8 cellular contexts compared by ENCODE assay signal in the genomic region with DNA sequence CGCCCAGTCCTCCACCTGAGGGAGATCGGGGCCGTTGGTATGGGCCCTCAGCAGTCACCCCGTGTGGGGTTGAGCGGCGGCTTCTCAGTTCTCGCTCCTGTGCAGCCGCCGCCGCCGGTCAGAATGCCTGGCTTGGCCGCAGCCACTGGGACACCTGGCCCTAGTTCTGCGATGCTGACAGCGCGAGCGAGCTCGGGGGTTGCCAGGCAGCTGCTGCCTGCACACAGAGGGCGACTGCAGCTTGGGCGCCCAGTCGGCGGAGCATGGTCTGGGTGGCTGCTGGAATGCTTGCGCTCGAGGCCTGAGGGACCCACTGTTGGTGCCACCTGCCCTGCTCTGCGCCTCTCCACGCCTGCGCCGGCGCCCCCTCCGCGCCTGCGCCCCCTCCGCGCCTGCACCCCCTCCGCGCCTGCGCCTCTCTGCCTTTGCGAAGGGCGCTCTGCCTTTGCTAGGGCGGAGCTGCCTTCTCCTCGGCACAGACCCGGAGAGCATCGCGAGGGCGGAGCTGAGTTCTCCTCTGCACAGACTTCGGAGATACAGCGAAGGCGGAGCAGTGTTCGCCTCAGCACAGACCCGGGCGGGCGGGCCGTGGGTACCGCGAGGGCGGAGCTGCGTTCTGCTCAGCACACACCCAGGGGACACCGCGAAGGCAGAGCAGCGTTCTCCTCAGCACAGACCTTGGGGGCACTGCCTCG.
A peak's percentile ranks its signal among the peaks of the same experiment; 100 is the strongest.
DNase-seq lines count a peak whose midpoint lies in the region; ATAC-seq and TF ChIP-seq lines count a peak whose summit lies in the region.
"Not testable (repeated sequence)": the region's sequence is repeated elsewhere in the genome, so short reads cannot be mapped to it uniquely, and the experiment has no call there.

No MANE protein-coding gene starts in this region.

- H3K27ac Mint-ChIP-seq in CD4-positive, CD25-positive, alpha-beta regulatory T cell = peak overlapping the region; percentile 80 to 86 (median 81)
- peak overlapping the region; percentile 40 to 77 for H3K27ac Mint-ChIP-seq in activated naive CD4-positive, alpha-beta T cell treated with anti-CD3 and anti-CD28 coated beads, Interleukin-2, amount 50 U/mL, for 72 hours
- H3K27ac Mint-ChIP-seq in naive thymus-derived CD8-positive, alpha-beta T cell = peak overlapping the region in 9 of 10 donors; percentile 80 to 94 (median 87)

- peaks cover 16% of the 10 kb centered on the region for H3K27me3 Mint-ChIP-seq in CD4-positive, CD25-positive, alpha-beta regulatory T cell
- H3K27me3 Mint-ChIP-seq in naive thymus-derived CD8-positive, alpha-beta T cell = peaks cover 7 to 16% (median 14%) of the 10 kb centered on the region in 5 donors

- not testable (repeated sequence) for H3K9me3 Mint-ChIP-seq in CD4-positive, CD25-positive, alpha-beta regulatory T cell
- H3K9me3 Mint-ChIP-seq in activated naive CD4-positive, alpha-beta T cell treated with anti-CD3 and anti-CD28 coated beads, Interleukin-2, amount 50 U/mL, for 72 hours = peaks cover 4 to 10% of the 10 kb centered on the region in 2 donors
- peaks cover 4 to 10% (median 6%) of the 10 kb centered on the region in 9 donors for H3K9me3 Mint-ChIP-seq in naive thymus-derived CD8-positive, alpha-beta T cell

- H3K4me1 Mint-ChIP-seq in CD4-positive, CD25-positive, alpha-beta regulatory T cell; naive thymus-derived CD8-positive, alpha-beta T cell: not testable (repeated sequence)

- H3K4me1 ChIP-seq in CD4-positive, CD25-positive, alpha-beta regulatory T cell (ENCODE audit: control insufficient read depth, insufficient read depth, low read length, poor library complexity, severe bottlenecking) = not testable (repeated sequence)

- POLR2A ChIA-PET in naive thymus-derived CD8-positive, alpha-beta T cell (lab: Charles Lee) = not testable (repeated sequence)

- peak; percentile 97 to 99 for ATAC-seq in CD4-positive, CD25-positive, alpha-beta regulatory T cell (ENCODE audit: low read depth in 2 of 2)
- ATAC-seq in GM19438 (IDR thresholded peaks at IDR 0.05; ENCODE audit: low read depth, unreplicated experiment) (peak; percentile 100), HG03159 (IDR thresholded peaks at IDR 0.05; ENCODE audit: unreplicated experiment) (peak; percentile 100), SK-N-SH treated with all-trans-retinoic acid at 6 μM for 48 hours (peak; percentile 100)
- ATAC-seq in activated naive CD4-positive, alpha-beta T cell treated with anti-CD3 and anti-CD28 coated beads, Interleukin-2, amount 50 U/mL, for 72 hours = peak; percentile 100
- ATAC-seq in naive thymus-derived CD8-positive, alpha-beta T cell = peak; percentile 98 to 99

- not testable (repeated sequence) for TF ChIP-seq CTCF in foreskin fibroblast (IDR thresholded peaks at IDR 0.05; ENCODE audit: low read depth, low read length)

- not testable (repeated sequence) for H3K27me3 ChIP-seq in CD4-positive, CD25-positive, alpha-beta regulatory T cell (ENCODE audit: control insufficient read depth, insufficient read depth, low read length)

- not testable (repeated sequence) for H3K27ac ChIP-seq in CD4-positive, CD25-positive, alpha-beta regulatory T cell (ENCODE audit: insufficient read depth, low read length, poor library complexity, severe bottlenecking)

- H3K4me3 ChIP-seq in CD4-positive, CD25-positive, alpha-beta regulatory T cell (ENCODE audit: low read depth, low read length) = not testable (repeated sequence)
- peak overlapping the region; percentile 49 to 63 for H3K4me3 ChIP-seq in foreskin fibroblast (ENCODE audit: low read depth in 1 of 2, low read length in 2 of 2)

- H3K4me3 Mint-ChIP-seq in CD4-positive, CD25-positive, alpha-beta regulatory T cell = peak overlapping the region; percentile 79 to 94 (median 88)
- H3K4me3 Mint-ChIP-seq in naive thymus-derived CD8-positive, alpha-beta T cell = peak overlapping the region; percentile 79 to 92 (median 89)

- not testable (repeated sequence) for H3K9me3 ChIP-seq in CD4-positive, CD25-positive, alpha-beta regulatory T cell (ENCODE audit: control insufficient read depth in 2 of 2, low read length in 2 of 2)

- peak; percentile 83 to 95 (median 91) for DNase-seq in CD4-positive, CD25-positive, alpha-beta regulatory T cell
- DNase-seq in activated naive CD4-positive, alpha-beta T cell treated with anti-CD3 and anti-CD28 coated beads, Interleukin-2, amount 50 U/mL, for 72 hours (ENCODE audit: low spot score in 2 of 2) = peak; percentile 83 to 99
- DNase-seq in foreskin fibroblast = peak; percentile 84 to 96
- DNase-seq in naive thymus-derived CD8-positive, alpha-beta T cell = peak; percentile 83 to 96 (median 93)
- peak; percentile 89 for DNase-seq in stimulated activated CD8-positive, alpha-beta memory T cell treated with anti-CD3 and anti-CD28 coated beads, Interleukin-15, amount 100 ng/mL, for 1 hour (ENCODE audit: low read depth)

- H3K36me3 Mint-ChIP-seq in CD4-positive, CD25-positive, alpha-beta regulatory T cell; naive thymus-derived CD8-positive, alpha-beta T cell: not testable (repeated sequence)
- H3K36me3 Mint-ChIP-seq in activated naive CD4-positive, alpha-beta T cell treated with anti-CD3 and anti-CD28 coated beads, Interleukin-2, amount 50 U/mL, for 72 hours = peaks cover 6 to 16% of the 10 kb centered on the region in 2 donors

- H3K36me3 ChIP-seq in CD4-positive, CD25-positive, alpha-beta regulatory T cell (ENCODE audit: control insufficient read depth, insufficient read depth, low read length) = not testable (repeated sequence)

TF ChIP-seq in SK-N-SH treated with all-trans-retinoic acid at 6 μM for 48 hours, 23 proteins besides CTCF, POLR2A, EP300 and RAD21:
- TF ChIP-seq ZNF70 (CRISPR knock-in tag; IDR thresholded peaks at IDR 0.05) = peak; percentile 76
